Comparison of ENCODE assay signal across 26 cellular contexts in genomic region chr20:21586682-21587081, GRCh38.
A peak's percentile ranks its signal among the peaks of the same experiment; 100 is the strongest.
DNase-seq lines count a peak whose midpoint lies in the region; ATAC-seq, FAIRE-seq and TF ChIP-seq lines count a peak whose summit lies in the region.
"Had no signal": no experiment of that assay in that cellular context is flagged by ENCODE, and none has a peak within 500 bp of the region (broad histone marks: within the 10 kb centered on the region; RNA-seq: fewer than 3 reads in every experiment).

No MANE protein-coding gene starts in this region.

- intact Hi-C loops in HepG2 (cut with micrococcal nuclease; ENCODE audit: unreplicated experiment) (no loop called here), right lobe of liver (cut with DNase I) (no loop called here), testis (cut with DNase I; ENCODE audit: low total_unique reads) (no loop called here)

- peaks cover 5% of the 10 kb centered on the region; the same call in 1 of the 2 replicates for H3K4me1 ChIP-seq in HepG2 (ENCODE audit: insufficient read depth, low read length)
- H3K4me1 ChIP-seq in right lobe of liver = no peaks in the 10 kb centered on the region
- H3K4me1 ChIP-seq in A549 = no peaks in the 10 kb centered on the region
- H3K4me1 ChIP-seq in testis = no peaks in the 10 kb centered on the region
- H3K4me1 ChIP-seq: BE2C, BLaER1 had no signal

- H3K4me3 ChIP-seq in HepG2 (replicated peaks in 1 of 3; ENCODE audit: insufficient read depth in 1 of 3, low read depth in 2 of 3, low read length in 3 of 3) = no peak overlapping the region
- H3K4me3 ChIP-seq in right lobe of liver = no peak overlapping the region
- no peak overlapping the region for H3K4me3 ChIP-seq in A549
- H3K4me3 ChIP-seq in testis = no peak overlapping the region
- H3K4me3 ChIP-seq: BLaER1, GM12878 had no signal

- DNase-seq in HepG2 (ENCODE audit: low spot score) (no peak), right lobe of liver (no peak), A549 (ENCODE audit: low read depth in 1 of 2, low spot score in 1 of 2) (no peak), testis (no peak), NCI-H2029 treated with DMSO at 0.1 percent for 48 hours (lab: John Stamatoyannopoulos, UW) (no peak)
- DNase-seq in stimulated activated effector memory CD8-positive, alpha-beta T cell treated with anti-CD3 and anti-CD28 coated beads, Interleukin-12 subunit alpha, Interleukin-12 subunit beta, amount 100 ng/mL, for 72 hours (ENCODE audit: low spot score in 2 of 2) = no peak
- DNase-seq: ACHN; BE2C; C1 segment of cervical spinal cord; CD4-positive, alpha-beta memory T cell; CD4-positive, CD25-positive, alpha-beta regulatory T cell; CD8-positive, alpha-beta memory T cell; COR-L47; DMS 273 treated with DMSO at 0.1 percent for 48 hours; DMS153; DMS53; DMS79; DND-41; EL; GDM1 had no signal

- POLR2A ChIA-PET in HepG2 (lab: Yijun Ruan, JAX) (no interaction called here), A549 (lab: Yijun Ruan, JAX) (no interaction called here)

- in situ Hi-C loops in HepG2 (cut with HindIII; ENCODE audit: extremely low pct_ligation_motif_present, low pct_unique_long_range_greater_than_20kb) = no loop called here

- TF ChIP-seq CTCF in HepG2 (CRISPR knock-in tag; IDR thresholded peaks at IDR 0.05) (no peak), right lobe of liver (IDR thresholded peaks at IDR 0.05) (no peak), A549 (IDR thresholded peaks at IDR 0.05) (no peak), testis (IDR thresholded peaks at IDR 0.05) (no peak)

- no peak overlapping the region for H2AFZ ChIP-seq in HepG2 (ENCODE audit: low read length)

- ATAC-seq in HepG2 = no peak; the same call in 2 of the 3 replicates
- no peak for ATAC-seq in right lobe of liver
- ATAC-seq in A549 = no peak
- peak; percentile 43 for ATAC-seq in stimulated activated effector memory CD8-positive, alpha-beta T cell treated with anti-CD3 and anti-CD28 coated beads, Interleukin-12 subunit alpha, Interleukin-12 subunit beta, amount 100 ng/mL, for 72 hours
- ATAC-seq: GM12878 had no signal

- FAIRE-seq in HepG2 (lab: Jason Lieb, UNC) (no peak), A549 (lab: Jason Lieb, UNC) (no peak)
- FAIRE-seq: GM12878, GM12892, GM18507 had no signal

- WGBS in HepG2 (ENCODE audit: low lambda C conversion rate) = 2% methylated on average over 4 of the region's 4 CpGs
- 70% methylated on average over 1 of the region's 4 CpGs for WGBS in right lobe of liver (ENCODE audit: insufficient coverage, low coverage, low lambda C conversion rate, missing lambda C conversion rate)
- WGBS in A549 (ENCODE audit: missing lambda C conversion rate) = 13% methylated on average over 4 of the region's 4 CpGs
- 83 to 90% methylated on average over 4 of the region's 4 CpGs for WGBS in testis, 2 donors

- H3K36me3 ChIP-seq in HepG2 (replicated peaks in 1 of 2; ENCODE audit: control insufficient read depth in 1 of 2, insufficient read depth in 2 of 2, low read length in 2 of 2) (no peaks in the 10 kb centered on the region), right lobe of liver (no peaks in the 10 kb centered on the region), testis (ENCODE audit: low read depth, missing control alignments) (no peaks in the 10 kb centered on the region)
- H3K36me3 ChIP-seq: BE2C, BLaER1 had no signal

- no peaks in the 10 kb centered on the region for H4K20me1 ChIP-seq in HepG2 (ENCODE audit: insufficient read depth, low read length)
- H4K20me1 ChIP-seq: BLaER1 had no signal

- TF ChIP-seq EP300 in HepG2 (IDR thresholded peaks at IDR 0.05; ENCODE audit: low read depth in 2 of 2, low read length in 2 of 2) (no peak), HepG2 (CRISPR knock-in tag; IDR thresholded peaks at IDR 0.05; ENCODE audit: borderline replicate concordance) (no peak), A549 (IDR thresholded peaks at IDR 0.05) (no peak)

- no peaks in the 10 kb centered on the region for H3K79me2 ChIP-seq in HepG2 (ENCODE audit: insufficient read depth, low read length)

- no peak overlapping the region for H3K9ac ChIP-seq in HepG2 (ENCODE audit: insufficient read depth, low read depth, low read length)
- H3K9ac ChIP-seq: BLaER1 had no signal

- BruUV-seq in HepG2 (replicated peaks; lab: Mats Ljungman, UMichigan) = no TSS peak

- H3K9me3 ChIP-seq in HepG2 (ENCODE audit: low read length) = no peaks in the 10 kb centered on the region
- no peaks in the 10 kb centered on the region for H3K9me3 ChIP-seq in right lobe of liver
- peaks cover 8% of the 10 kb centered on the region; the same call in 2 of the 3 replicates for H3K9me3 ChIP-seq in A549
- no peaks in the 10 kb centered on the region for H3K9me3 ChIP-seq in testis
- H3K9me3 ChIP-seq: BE2C, BLaER1 had no signal

- TF ChIP-seq POLR2A in HepG2 (IDR thresholded peaks at IDR 0.05; ENCODE audit: insufficient read depth in 1 of 2, low read depth in 2 of 2, low read length in 2 of 2) (no peak), right lobe of liver (IDR thresholded peaks at IDR 0.05) (no peak), A549 (IDR thresholded peaks at IDR 0.05; ENCODE audit: low read length) (peak; percentile 15; the same call in 1 of the 2 replicates), testis (IDR thresholded peaks at IDR 0.05) (no peak)

- H3K4me2 ChIP-seq in HepG2 (ENCODE audit: low read depth, low read length) (no peak overlapping the region), A549 (no peak overlapping the region)
- H3K4me2 ChIP-seq: BLaER1 had no signal

- CTCF ChIA-PET in HepG2 (lab: Yijun Ruan, JAX; ENCODE audit: low intra/inter-chr PET ratio, low total read pairs) (no interaction called here), A549 (lab: Yijun Ruan, JAX) (no interaction called here)

- no peaks in the 10 kb centered on the region for H3K36me3 Mint-ChIP-seq in stimulated activated effector memory CD8-positive, alpha-beta T cell treated with anti-CD3 and anti-CD28 coated beads, Interleukin-12 subunit alpha, Interleukin-12 subunit beta, amount 100 ng/mL, for 72 hours
- H3K36me3 Mint-ChIP-seq: CD14-positive monocyte; CD4-positive, alpha-beta memory T cell; CD8-positive, alpha-beta memory T cell had no signal

- H3K27ac ChIP-seq in HepG2 (ENCODE audit: extremely low read length, insufficient read depth, low read length) (no peak overlapping the region), right lobe of liver (no peak overlapping the region), A549 (no peak overlapping the region), testis (no peak overlapping the region)
- H3K27ac ChIP-seq: 22Rv1, BLaER1 had no signal

- no peaks in the 10 kb centered on the region for H3K9me3 Mint-ChIP-seq in stimulated activated effector memory CD8-positive, alpha-beta T cell treated with anti-CD3 and anti-CD28 coated beads, Interleukin-12 subunit alpha, Interleukin-12 subunit beta, amount 100 ng/mL, for 72 hours
- H3K9me3 Mint-ChIP-seq: CD14-positive monocyte; CD4-positive, alpha-beta memory T cell; CD4-positive, CD25-positive, alpha-beta regulatory T cell had no signal

- H3K27me3 ChIP-seq in HepG2 (ENCODE audit: control insufficient read depth in 1 of 2, insufficient read depth in 2 of 2, low read length in 2 of 2) = peaks cover 7 to 23% of the 10 kb centered on the region in 2 experiments; a peak in 3 of 5 replicates
- no peaks in the 10 kb centered on the region for H3K27me3 ChIP-seq in right lobe of liver
- no peaks in the 10 kb centered on the region for H3K27me3 ChIP-seq in testis
- H3K27me3 ChIP-seq: BLaER1 had no signal

- no peaks in the 10 kb centered on the region for H3K4me1 Mint-ChIP-seq in stimulated activated effector memory CD8-positive, alpha-beta T cell treated with anti-CD3 and anti-CD28 coated beads, Interleukin-12 subunit alpha, Interleukin-12 subunit beta, amount 100 ng/mL, for 72 hours
- H3K4me1 Mint-ChIP-seq: CD14-positive monocyte; CD4-positive, alpha-beta memory T cell; CD8-positive, alpha-beta memory T cell had no signal

- no peak overlapping the region for H3K4me3 Mint-ChIP-seq in stimulated activated effector memory CD8-positive, alpha-beta T cell treated with anti-CD3 and anti-CD28 coated beads, Interleukin-12 subunit alpha, Interleukin-12 subunit beta, amount 100 ng/mL, for 72 hours
- H3K4me3 Mint-ChIP-seq: CD4-positive, alpha-beta memory T cell; CD4-positive, CD25-positive, alpha-beta regulatory T cell; CD8-positive, alpha-beta memory T cell had no signal

- no peak for TF ChIP-seq RAD21 in HepG2 (CRISPR knock-in tag; IDR thresholded peaks at IDR 0.05)
- no peak for TF ChIP-seq RAD21 in A549 (conservative IDR thresholded peaks at IDR 0.05 in 1 of 2, IDR thresholded peaks at IDR 0.05 in 1 of 2)

- no peak overlapping the region for H3K27ac Mint-ChIP-seq in stimulated activated effector memory CD8-positive, alpha-beta T cell treated with anti-CD3 and anti-CD28 coated beads, Interleukin-12 subunit alpha, Interleukin-12 subunit beta, amount 100 ng/mL, for 72 hours
- H3K27ac Mint-ChIP-seq: CD4-positive, alpha-beta memory T cell; CD4-positive, CD25-positive, alpha-beta regulatory T cell; CD8-positive, alpha-beta memory T cell had no signal

TF ChIP-seq in HepG2, 621 proteins besides CTCF, POLR2A, EP300 and RAD21:
- TF ChIP-seq GABPA (IDR thresholded peaks at IDR 0.05; ENCODE audit: low read depth, low read length) (0 out of 2 replicates have a peak, but pooled peaks have one; percentile 4), GABPA (CRISPR knock-in tag; IDR thresholded peaks at IDR 0.05; ENCODE audit: low read depth) (no peak), CHD2 (IDR thresholded peaks at IDR 0.05; ENCODE audit: low read depth, low read length) (no peak)
TF ChIP-seq in HepG2: peak in this region for 1.

TF ChIP-seq in A549, 52 proteins besides CTCF, POLR2A, EP300 and RAD21 (continues in another document):
- TF ChIP-seq RFX5 (IDR thresholded peaks at IDR 0.05) (no peak), ESRRA (IDR thresholded peaks at IDR 0.05; ENCODE audit: borderline replicate concordance, low read length) (no peak), ELK1 (IDR thresholded peaks at IDR 0.05; ENCODE audit: low read depth, low read length) (no peak), NR3C1 (IDR thresholded peaks at IDR 0.05) (no peak)

Comparison
In these comparisons a context has a peak if more than half of its experiments do, and no peak if none do; other contexts are left out.
1. Of the 38 proteins assayed by ChIP-seq in both HepG2 and A549: peak only in HepG2: none; only in A549: POLR2A; in both: none; in neither: 37.